8 cellular contexts compared by ENCODE assay signal in the genomic region with DNA sequence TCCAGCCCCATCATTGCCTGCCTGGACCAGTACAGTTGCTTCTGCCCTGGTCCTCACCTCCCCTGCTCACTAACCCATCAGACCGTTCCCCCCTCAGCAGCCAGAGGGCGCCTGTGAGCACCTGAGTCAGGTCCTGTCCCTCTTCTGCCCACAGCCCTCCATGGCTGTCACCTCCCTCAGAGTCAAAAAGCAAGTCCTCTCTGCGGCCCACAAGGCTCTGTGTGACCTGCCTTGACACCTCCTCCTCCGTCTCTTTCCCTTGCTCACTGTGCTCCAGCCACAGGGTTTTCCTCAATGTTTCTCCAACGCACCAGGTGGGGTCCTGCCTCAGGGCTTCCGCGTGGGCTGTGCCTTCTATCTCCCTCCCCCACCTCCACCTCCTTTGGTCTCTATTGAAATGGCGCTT. TPM values are rescaled to one million over a fixed set of nuclear protein-coding genes. Genes with fewer than 3 reads are reported as not detected.
DNase-seq lines count a peak whose midpoint lies in the region; ATAC-seq, FAIRE-seq and TF ChIP-seq lines count a peak whose summit lies in the region.

No MANE protein-coding gene starts in this region.

- peak; percentile 54 for DNase-seq in D721Med (ENCODE audit: insufficient read length, low spot score)
- DNase-seq in HuH-7 (ENCODE audit: low spot score), result peak; percentile 67
- peak; percentile 34 for DNase-seq in activated CD4-positive, alpha-beta T cell treated with anti-CD3 and anti-CD28 coated beads, Interleukin-2, amount 50 U/mL, for 1 hour
- DNase-seq in trophoblast cell, result peak; percentile 82 to 95

- no peak overlapping the region for H2BK120ac ChIP-seq in trophoblast cell (ENCODE audit: insufficient read depth, low read length, poor library complexity)

- no peak overlapping the region for H3K4me2 ChIP-seq in trophoblast cell (ENCODE audit: low read length)

- ATAC-seq in esophagus mucosa (peak; percentile 42), GM18520 (IDR thresholded peaks at IDR 0.05; ENCODE audit: unreplicated experiment) (no peak), gastroesophageal sphincter (no peak), HG03457 (IDR thresholded peaks at IDR 0.05; ENCODE audit: unreplicated experiment) (no peak)

- peak; percentile 79 for TF ChIP-seq CTCF in D721Med (IDR thresholded peaks at IDR 0.05; ENCODE audit: insufficient read depth, missing control alignments)
- TF ChIP-seq CTCF in gastroesophageal sphincter (IDR thresholded peaks at IDR 0.05), result peak in 2 of 4 experiments; percentile 33 to 65

- no peaks in the 10 kb centered on the region for H3K36me3 ChIP-seq in trophoblast cell (ENCODE audit: control insufficient read depth in 1 of 2, insufficient read depth in 2 of 2, low read length in 2 of 2)
- no peaks in the 10 kb centered on the region for H3K36me3 ChIP-seq in gastroesophageal sphincter

- H4K91ac ChIP-seq in trophoblast cell (ENCODE audit: low read depth, low read length), result no peak overlapping the region

- H3K4me1 ChIP-seq in trophoblast cell (ENCODE audit: control insufficient read depth in 1 of 2, insufficient read depth in 2 of 2, low read length in 2 of 2), result no peaks in the 10 kb centered on the region
- H3K4me1 ChIP-seq in gastroesophageal sphincter, result no peaks in the 10 kb centered on the region

- H4K12ac ChIP-seq in trophoblast cell (ENCODE audit: low read depth, low read length), result no peak overlapping the region

- WGBS in trophoblast cell (ENCODE audit: extremely low coverage, insufficient coverage, insufficient read length), result no CpG with 5 or more reads among the region's 8 CpGs
- 17 to 23% methylated on average over 3 to 8 of the region's 8 CpGs for WGBS in gastroesophageal sphincter (ENCODE audit: low coverage in 1 of 2), 2 donors

- no peak overlapping the region for H3K14ac ChIP-seq in trophoblast cell (ENCODE audit: low read length)

- H3K9ac ChIP-seq in trophoblast cell (ENCODE audit: low read length), result no peak overlapping the region

- H3K27ac ChIP-seq in trophoblast cell (ENCODE audit: low read depth, low read length) (no peak overlapping the region), gastroesophageal sphincter (no peak overlapping the region)

- H3K4ac ChIP-seq in trophoblast cell (ENCODE audit: low read depth, low read length), result no peak overlapping the region

- H3K79me1 ChIP-seq in trophoblast cell (ENCODE audit: low read length), result no peaks in the 10 kb centered on the region

- H3K9me3 ChIP-seq in trophoblast cell (ENCODE audit: insufficient read depth, low read depth, low read length) (peaks cover 12% of the 10 kb centered on the region), gastroesophageal sphincter (no peaks in the 10 kb centered on the region)

- H2BK5ac ChIP-seq in trophoblast cell (ENCODE audit: low read depth, low read length, poor library complexity), result no peak overlapping the region

- H3K4me3 ChIP-seq in trophoblast cell (ENCODE audit: low read depth, low read length), result no peak overlapping the region
- H3K4me3 ChIP-seq in gastroesophageal sphincter, result no peak overlapping the region

- H3K27me3 ChIP-seq in trophoblast cell (ENCODE audit: insufficient read depth, low read length) (no peaks in the 10 kb centered on the region), gastroesophageal sphincter (peaks cover 76% of the 10 kb centered on the region)

- no peak overlapping the region for H2AK5ac ChIP-seq in trophoblast cell (ENCODE audit: low read length)

- H3K23ac ChIP-seq in trophoblast cell (ENCODE audit: low read length), result no peak overlapping the region

- H3K79me2 ChIP-seq in trophoblast cell (ENCODE audit: control insufficient read depth, insufficient read depth, low read length, poor library complexity), result no peaks in the 10 kb centered on the region

- H4K8ac ChIP-seq in trophoblast cell (ENCODE audit: low read depth, low read length), result no peak overlapping the region

- no peak for TF ChIP-seq EP300 in gastroesophageal sphincter (IDR thresholded peaks at IDR 0.05)

- H2BK12ac ChIP-seq in trophoblast cell (ENCODE audit: low read length), result no peak overlapping the region

- H3K18ac ChIP-seq in trophoblast cell (ENCODE audit: low read length), result no peak overlapping the region

- no peak overlapping the region for H2AFZ ChIP-seq in trophoblast cell (ENCODE audit: insufficient read depth, low read length, poor library complexity)

- TF ChIP-seq POLR2A in gastroesophageal sphincter (IDR thresholded peaks at IDR 0.05), result no peak

- no peak for FAIRE-seq in D721Med (lab: Jason Lieb, UNC)

RNA-seq across cellular contexts. Expression of a gene that starts 29.4 kb away (rescaled TPM):
- total RNA-seq in esophagus mucosa (38.7 TPM), gastroesophageal sphincter (100 to 1,000 TPM; 142 to 244 (median 223) TPM)
- polyA plus RNA-seq in trophoblast cell (2013), result 17.3 and 18.1 TPM in 2 replicates

Comparison
In these comparisons a context has a peak if more than half of its experiments do, and no peak if none do; other contexts are left out.
1. DNase-seq: peak in every context shown above with its lines; median percentile 88 in trophoblast cell; 67 in HuH-7; 54 in D721Med; 34 in activated CD4-positive, alpha-beta T cell treated with anti-CD3 and anti-CD28 coated beads, Interleukin-2, amount 50 U/mL, for 1 hour.